Comparison of ENCODE assay signal across 8 cellular contexts in the genomic region with DNA sequence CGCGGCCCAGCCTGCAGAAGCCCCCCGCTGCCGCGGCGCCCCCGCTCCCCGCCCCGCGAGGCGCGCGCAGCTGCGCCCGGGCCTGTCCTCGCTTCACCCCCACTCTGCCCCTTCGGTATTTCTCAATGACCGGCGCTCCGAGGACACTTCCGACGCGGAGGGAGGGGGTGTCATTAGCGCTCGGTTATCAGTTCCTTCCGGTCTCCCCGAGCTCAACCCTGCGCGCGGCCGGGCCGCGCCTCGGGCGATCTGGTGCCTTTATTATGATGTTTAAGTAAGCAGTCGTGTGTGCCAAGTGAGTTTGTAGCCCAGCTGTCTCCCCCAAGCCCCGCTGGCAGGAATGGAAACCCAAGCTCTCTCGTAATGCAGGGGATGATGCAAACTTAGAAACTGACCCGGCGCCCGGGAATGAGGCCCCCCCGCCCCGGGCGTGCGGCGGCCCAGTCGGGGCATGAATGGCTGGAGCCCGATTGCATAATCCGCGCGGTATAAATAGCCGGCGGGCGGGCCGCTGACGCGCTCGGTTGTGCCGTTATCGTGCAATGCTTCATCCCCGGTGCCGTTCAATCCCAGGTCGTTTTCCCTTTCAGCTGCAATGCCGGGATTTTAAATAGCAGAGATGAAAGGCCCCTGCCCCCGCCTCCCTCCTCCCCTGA. TPM values are rescaled to one million over a fixed set of nuclear protein-coding genes. Genes with fewer than 3 reads are reported as not detected.
DNase-seq lines count a peak whose midpoint lies in the region; ATAC-seq, FAIRE-seq and TF ChIP-seq lines count a peak whose summit lies in the region.

No MANE protein-coding gene starts in this region.

- peak overlapping the region; percentile 95 for H3K4ac ChIP-seq in mesendoderm (ENCODE audit: low read depth, low read length)

- no peak overlapping the region for H3K27ac Mint-ChIP-seq in CD8-positive, alpha-beta T cell
- peak overlapping the region; percentile 69 for H3K27ac Mint-ChIP-seq in activated CD8-positive, alpha-beta T cell treated with anti-CD3 and anti-CD28 coated beads, Interleukin-2, amount 10 ng/mL, durations not matched to agents 7 days and 5 days
- peak overlapping the region; percentile 93 for H3K27ac Mint-ChIP-seq in stimulated activated naive CD8-positive, alpha-beta T cell treated with anti-CD3 and anti-CD28 coated beads, Interleukin-15, amount 100 ng/mL, for 72 hours

- peaks cover 6% of the 10 kb centered on the region for H3K36me3 Mint-ChIP-seq in CD8-positive, alpha-beta T cell
- H3K36me3 Mint-ChIP-seq in activated CD8-positive, alpha-beta T cell treated with anti-CD3 and anti-CD28 coated beads, Interleukin-2, amount 10 ng/mL, durations not matched to agents 7 days and 5 days (ENCODE audit: low read depth), result peaks cover 2% of the 10 kb centered on the region

- no peak for TF ChIP-seq CTCF in CD8-positive, alpha-beta T cell (IDR thresholded peaks at IDR 0.05)
- no peak for TF ChIP-seq CTCF in endothelial cell of umbilical vein (IDR thresholded peaks at IDR 0.05; ENCODE audit: extremely low read depth in 1 of 2, insufficient read depth in 1 of 2, low read depth in 1 of 2, low read length in 2 of 2)

- intact Hi-C loops in CD8-positive, alpha-beta T cell (cut with DNase I, micrococcal nuclease), result loop anchor here (10.0 kb wide), 3 partner anchors 171 to 1601 kb away; a partner anchor contains a TSS
- intact Hi-C loops in endothelial cell of umbilical vein (cut with micrococcal nuclease), result loop anchor here (1.0 to 10.0 kb wide), 2 partner anchors 171 to 999 kb away; a partner anchor contains a TSS

- H3K18ac ChIP-seq in mesendoderm (ENCODE audit: low read length), result peak overlapping the region; percentile 84

- no CpG with 5 or more reads among the region's 65 CpGs for WGBS in mesendoderm (ENCODE audit: extremely low coverage, insufficient coverage, low lambda C conversion rate)

- POLR2A ChIA-PET in CD8-positive, alpha-beta T cell (lab: Charles Lee), result no interaction called here
- POLR2A ChIA-PET in activated CD8-positive, alpha-beta T cell treated with anti-CD3 and anti-CD28 coated beads, Interleukin-2, amount 10 ng/mL, durations not matched to agents 7 days and 5 days (lab: Charles Lee), result interaction anchor here (1.6 kb wide), 2 partner anchors 209 to 306 kb away, joined by 4 to 6 read pairs; a partner anchor contains a TSS
- POLR2A ChIA-PET in endothelial cell of umbilical vein (lab: Charles Lee), result no interaction called here

- peaks cover 36% of the 10 kb centered on the region for H3K27me3 ChIP-seq in CD8-positive, alpha-beta T cell (ENCODE audit: insufficient read depth, low read length)
- H3K27me3 ChIP-seq in endothelial cell of umbilical vein (ENCODE audit: control insufficient read depth in 2 of 2, insufficient read depth in 2 of 2, low read length in 2 of 2) (peaks cover 19 to 30% of the 10 kb centered on the region in 2 experiments), mesendoderm (ENCODE audit: insufficient read depth, low read length, poor library complexity) (no peaks in the 10 kb centered on the region)

- no peak for TF ChIP-seq POLR2A in endothelial cell of umbilical vein (IDR thresholded peaks at IDR 0.05; ENCODE audit: low read depth, low read length)

- H3K9me3 Mint-ChIP-seq in CD8-positive, alpha-beta T cell, result no peaks in the 10 kb centered on the region
- H3K9me3 Mint-ChIP-seq in activated CD8-positive, alpha-beta T cell treated with anti-CD3 and anti-CD28 coated beads, Interleukin-2, amount 10 ng/mL, durations not matched to agents 7 days and 5 days (ENCODE audit: insufficient read depth), result no peaks in the 10 kb centered on the region
- H3K9me3 Mint-ChIP-seq in stimulated activated naive CD8-positive, alpha-beta T cell treated with anti-CD3 and anti-CD28 coated beads, Interleukin-15, amount 100 ng/mL, for 72 hours, result no peaks in the 10 kb centered on the region

- peaks cover 40% of the 10 kb centered on the region for H3K27me3 Mint-ChIP-seq in CD8-positive, alpha-beta T cell (ENCODE audit: low read depth)
- H3K27me3 Mint-ChIP-seq in activated CD8-positive, alpha-beta T cell treated with anti-CD3 and anti-CD28 coated beads, Interleukin-2, amount 10 ng/mL, durations not matched to agents 7 days and 5 days (ENCODE audit: low read depth), result peaks cover 45% of the 10 kb centered on the region
- peaks cover 71% of the 10 kb centered on the region for H3K27me3 Mint-ChIP-seq in stimulated activated naive CD8-positive, alpha-beta T cell treated with anti-CD3 and anti-CD28 coated beads, Interleukin-15, amount 100 ng/mL, for 72 hours

- H3K4me2 ChIP-seq in endothelial cell of umbilical vein (ENCODE audit: insufficient read depth, low read length) (peak overlapping the region; percentile 94), mesendoderm (ENCODE audit: low read length) (peak overlapping the region; percentile 71)

- peak overlapping the region; percentile 68 for H3K4me3 ChIP-seq in CD8-positive, alpha-beta T cell (ENCODE audit: low read depth, low read length)
- peak overlapping the region; percentile 47 to 88 (median 70) for H3K4me3 ChIP-seq in endothelial cell of umbilical vein (replicated peaks in 1 of 3; ENCODE audit: insufficient read depth in 1 of 3, low read depth in 1 of 3, low read length in 3 of 3)
- peak overlapping the region; percentile 46 for H3K4me3 ChIP-seq in mesendoderm (ENCODE audit: low read length)

- peak overlapping the region; percentile 87 for H3K4me3 Mint-ChIP-seq in CD8-positive, alpha-beta T cell
- H3K4me3 Mint-ChIP-seq in activated CD8-positive, alpha-beta T cell treated with anti-CD3 and anti-CD28 coated beads, Interleukin-2, amount 10 ng/mL, durations not matched to agents 7 days and 5 days, result peak overlapping the region; percentile 87
- H3K4me3 Mint-ChIP-seq in stimulated activated naive CD8-positive, alpha-beta T cell treated with anti-CD3 and anti-CD28 coated beads, Interleukin-15, amount 100 ng/mL, for 72 hours, result peak overlapping the region; percentile 88 to 96

- H3K9ac ChIP-seq in endothelial cell of umbilical vein (replicated peaks; ENCODE audit: extremely low read depth, insufficient read depth, low read length) (peak overlapping the region; percentile 68), mesendoderm (ENCODE audit: low read length) (peak overlapping the region; percentile 76)

- H3K79me1 ChIP-seq in mesendoderm (ENCODE audit: low read length), result no peaks in the 10 kb centered on the region

- dilution Hi-C loops in endothelial cell of umbilical vein (cut with MboI; ENCODE audit: extremely low pct_ligation_motif_present, low sequenced_read_pairs), result no loop called here

- peak overlapping the region; percentile 92 for H3K56ac ChIP-seq in mesendoderm (ENCODE audit: low read length)

- H3K79me2 ChIP-seq in endothelial cell of umbilical vein (ENCODE audit: control insufficient read depth, insufficient read depth, low read length), result no peaks in the 10 kb centered on the region
- H3K79me2 ChIP-seq in mesendoderm (ENCODE audit: control insufficient read depth, insufficient read depth, low read length), result no peaks in the 10 kb centered on the region

- H3K4me1 ChIP-seq in CD8-positive, alpha-beta T cell (ENCODE audit: insufficient read depth, low read length), result peaks cover 27% of the 10 kb centered on the region
- H3K4me1 ChIP-seq in endothelial cell of umbilical vein (ENCODE audit: control insufficient read depth, extremely low read depth, insufficient read depth, low read length) (peaks cover 17% of the 10 kb centered on the region), mesendoderm (ENCODE audit: control insufficient read depth, low read depth, low read length) (peaks cover 10% of the 10 kb centered on the region)

- no peak for ATAC-seq in CD8-positive, alpha-beta T cell
- ATAC-seq in GM19351 (IDR thresholded peaks at IDR 0.05; ENCODE audit: unreplicated experiment) (peak; percentile 28), HG03457 (IDR thresholded peaks at IDR 0.05; ENCODE audit: unreplicated experiment) (peak; percentile 33)
- ATAC-seq in activated CD8-positive, alpha-beta T cell treated with anti-CD3 and anti-CD28 coated beads, Interleukin-2, amount 10 ng/mL, durations not matched to agents 7 days and 5 days, result peak; percentile 7
- peak; percentile 44 for ATAC-seq in stimulated activated naive CD8-positive, alpha-beta T cell treated with anti-CD3 and anti-CD28 coated beads, Interleukin-15, amount 100 ng/mL, for 72 hours

- no peak overlapping the region for H4K8ac ChIP-seq in mesendoderm (ENCODE audit: low read depth, low read length)

- peaks cover 19% of the 10 kb centered on the region for H3K4me1 Mint-ChIP-seq in CD8-positive, alpha-beta T cell (ENCODE audit: low read depth)
- peaks cover 13% of the 10 kb centered on the region for H3K4me1 Mint-ChIP-seq in activated CD8-positive, alpha-beta T cell treated with anti-CD3 and anti-CD28 coated beads, Interleukin-2, amount 10 ng/mL, durations not matched to agents 7 days and 5 days (ENCODE audit: low read depth)
- peaks cover 31% of the 10 kb centered on the region for H3K4me1 Mint-ChIP-seq in stimulated activated naive CD8-positive, alpha-beta T cell treated with anti-CD3 and anti-CD28 coated beads, Interleukin-15, amount 100 ng/mL, for 72 hours

- H3K23ac ChIP-seq in mesendoderm (ENCODE audit: low read length), result no peak overlapping the region

- no peaks in the 10 kb centered on the region for H4K20me1 ChIP-seq in endothelial cell of umbilical vein (replicated peaks; ENCODE audit: control insufficient read depth, extremely low read depth, insufficient read depth, low read length)

- no peak overlapping the region for H4K5ac ChIP-seq in mesendoderm (ENCODE audit: low read length)

- H3K9me3 ChIP-seq in CD8-positive, alpha-beta T cell (ENCODE audit: low read length), result no peaks in the 10 kb centered on the region
- H3K9me3 ChIP-seq in endothelial cell of umbilical vein (replicated peaks; ENCODE audit: control insufficient read depth, insufficient read depth, low read length), result no peaks in the 10 kb centered on the region

- no TSS peak for BruUV-seq in endothelial cell of umbilical vein (replicated peaks; lab: Mats Ljungman, UMichigan)

- peak in 5 of 7 experiments; percentile 10 to 40 (median 16) for DNase-seq in CD8-positive, alpha-beta T cell
- peak; percentile 94 for DNase-seq in NCI-H69 (lab: John Stamatoyannopoulos, UW)
- peak; percentile 56 for DNase-seq in activated CD8-positive, alpha-beta T cell treated with anti-CD3 and anti-CD28 coated beads, Interleukin-2, amount 10 ng/mL, durations not matched to agents 7 days and 5 days
- DNase-seq in endothelial cell of umbilical vein (ENCODE audit: low read depth, low spot score), result peak; percentile 59
- peak; percentile 87 for DNase-seq in mesendoderm
- peak; percentile 36 to 58 for DNase-seq in stimulated activated naive CD8-positive, alpha-beta T cell treated with anti-CD3 and anti-CD28 coated beads, Interleukin-15, amount 100 ng/mL, for 72 hours

- H2BK5ac ChIP-seq in mesendoderm (ENCODE audit: low read length), result peak overlapping the region; percentile 22

- H2AFZ ChIP-seq in endothelial cell of umbilical vein (ENCODE audit: low read depth, low read length), result peak overlapping the region; percentile 87

- CTCF ChIA-PET in CD8-positive, alpha-beta T cell (lab: Charles Lee), result interaction anchor here (1.2 kb wide), 1 partner anchor 53 kb away, joined by 3 read pairs; no protein-coding TSS in a partner anchor
- CTCF ChIA-PET in activated CD8-positive, alpha-beta T cell treated with anti-CD3 and anti-CD28 coated beads, Interleukin-2, amount 10 ng/mL, durations not matched to agents 7 days and 5 days (lab: Charles Lee), result interaction anchor here (1.1 to 1.7 kb wide), 3 partner anchors 14 to 372 kb away, joined by 3 to 6 read pairs (median 4); no protein-coding TSS in a partner anchor
- CTCF ChIA-PET in endothelial cell of umbilical vein (lab: Charles Lee), result interaction anchor here (1.4 to 2.8 kb wide), 3 partner anchors 10 to 171 kb away, joined by 3 to 11 read pairs (median 3); no protein-coding TSS in a partner anchor

- H3K9me1 ChIP-seq in endothelial cell of umbilical vein (replicated peaks; ENCODE audit: control insufficient read depth, extremely low read depth, insufficient read depth, low read length), result no peaks in the 10 kb centered on the region

- no peak overlapping the region for H2AK5ac ChIP-seq in mesendoderm (ENCODE audit: low read length)

- no peaks in the 10 kb centered on the region for H3K36me3 ChIP-seq in CD8-positive, alpha-beta T cell (ENCODE audit: insufficient read depth, low read length)
- H3K36me3 ChIP-seq in endothelial cell of umbilical vein (ENCODE audit: control insufficient read depth in 2 of 2, extremely low read depth in 1 of 2, insufficient read depth in 2 of 2, low read length in 2 of 2), result no peaks in the 10 kb centered on the region
- H3K36me3 ChIP-seq in mesendoderm (ENCODE audit: control insufficient read depth, insufficient read depth, low read length), result no peaks in the 10 kb centered on the region

- no peak overlapping the region for H3K27ac ChIP-seq in CD8-positive, alpha-beta T cell (ENCODE audit: low read depth, low read length)
- peak overlapping the region; percentile 12 for H3K27ac ChIP-seq in endothelial cell of umbilical vein (ENCODE audit: insufficient read depth, low read depth, low read length)
- H3K27ac ChIP-seq in mesendoderm (ENCODE audit: low read depth, low read length), result peak overlapping the region; percentile 97

- peak overlapping the region; percentile 94 for H2BK15ac ChIP-seq in mesendoderm (replicated peaks; ENCODE audit: low read depth)

- H2BK120ac ChIP-seq in mesendoderm (ENCODE audit: low read depth, low read length), result peak overlapping the region; percentile 66

- peak; percentile 74 for FAIRE-seq in endothelial cell of umbilical vein (lab: Jason Lieb, UNC)

RNA-seq across cellular contexts. Expression of a gene that starts 3.9 kb away (rescaled TPM):
- 1 to 10 TPM; 2.3 to 2.5 TPM for total RNA-seq in CD8-positive, alpha-beta T cell
- 10 to 100 TPM in 1 of 2 experiments, 1 to 10 TPM in 1; 9.5 to 12.7 TPM for total RNA-seq in activated CD8-positive, alpha-beta T cell treated with anti-CD3 and anti-CD28 coated beads, Interleukin-2, amount 10 ng/mL, durations not matched to agents 7 days and 5 days
- total RNA-seq in endothelial cell of umbilical vein, result 7.8 and 9.6 TPM in 2 replicates
- 3.6 TPM in 2 replicates for polyA plus RNA-seq in endothelial cell of umbilical vein
- 3.7 and 4.2 TPM in 2 replicates for polyA plus RNA-seq in endothelial cell of umbilical vein (2011; cell fraction: cytosol; rRNA removed)
- polyA plus RNA-seq in endothelial cell of umbilical vein (2011; cell fraction: nucleus; rRNA removed), result 3.2 and 3.6 TPM in 2 replicates
- 5.9 and 6.6 TPM in 2 replicates for polyA plus RNA-seq in endothelial cell of umbilical vein (2012)
- polyA minus RNA-seq in endothelial cell of umbilical vein, result 3.3 and 3.6 TPM in 2 replicates
- 4.9 TPM for polyA minus RNA-seq in endothelial cell of umbilical vein (2011; cell fraction: cytosol; rRNA and poly(A)+ RNA removed)
- polyA minus RNA-seq in endothelial cell of umbilical vein (2011; cell fraction: nucleus; rRNA and poly(A)+ RNA removed), result 2.6 and 2.8 TPM in 2 replicates
- polyA plus RNA-seq in mesendoderm (2013, experiment 1 of 2), result 14.8 TPM
- polyA plus RNA-seq in mesendoderm (2013, experiment 2 of 2), result 14.5 TPM

Comparison
In these comparisons a context has a peak if more than half of its experiments do, and no peak if none do; other contexts are left out.
1. DNase-seq: peak in every context shown above with its lines; median percentile 94 in NCI-H69; 87 in mesendoderm; 59 in endothelial cell of umbilical vein; 56 in activated CD8-positive, alpha-beta T cell treated with anti-CD3 and anti-CD28 coated beads, Interleukin-2, amount 10 ng/mL, durations not matched to agents 7 days and 5 days; 47 in stimulated activated naive CD8-positive, alpha-beta T cell treated with anti-CD3 and anti-CD28 coated beads, Interleukin-15, amount 100 ng/mL, for 72 hours; 16 in CD8-positive, alpha-beta T cell.